ENCODE assay signal across 10 cellular contexts in the genomic region with DNA sequence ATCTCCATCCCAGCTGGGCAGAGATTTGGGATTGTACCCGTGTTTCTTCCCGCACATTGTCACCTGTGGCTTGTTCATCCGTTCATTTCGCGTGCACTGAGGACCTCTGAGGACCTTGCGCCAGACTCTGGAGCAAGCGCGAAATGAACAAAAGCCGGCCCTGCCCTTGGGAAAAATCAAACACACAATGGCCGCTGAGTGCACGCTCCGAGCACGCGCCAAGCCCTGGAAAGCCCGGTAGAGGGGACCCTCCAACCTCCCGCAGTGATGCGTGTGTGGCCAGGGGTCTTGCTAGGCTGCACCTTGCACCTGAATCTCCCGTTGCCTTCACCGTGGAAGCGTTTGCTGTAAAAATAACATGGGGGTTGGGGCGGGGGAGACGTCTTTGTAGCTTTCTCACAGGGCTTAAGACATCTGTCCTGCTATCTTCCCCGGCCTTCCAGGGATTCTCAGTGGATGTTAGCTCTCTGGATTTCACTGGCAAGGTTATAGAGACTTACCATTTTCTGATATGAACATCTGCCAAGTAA. TPM values are rescaled to one million over a fixed set of nuclear protein-coding genes. Genes with fewer than 3 reads are reported as not detected.
DNase-seq lines count a peak whose midpoint lies in the region; ATAC-seq and TF ChIP-seq lines count a peak whose summit lies in the region.
"Had no signal": no experiment of that assay in that cellular context is flagged by ENCODE, and none has a peak within 500 bp of the region (broad histone marks: within the 10 kb centered on the region; RNA-seq: fewer than 3 reads in every experiment).

No MANE protein-coding gene starts in this region.

- no peak overlapping the region for H3K27ac ChIP-seq in BLaER1 treated with 17β-estradiol and CSF1 and Interleukin-3, amounts not matched to agents 10 nM and 100 nM
- H3K27ac ChIP-seq in HUES6 (ENCODE audit: low read depth, low read length): no peak overlapping the region
- peak overlapping the region in 1 of 59 donors; percentile 10 for H3K27ac ChIP-seq in dorsolateral prefrontal cortex
- H3K27ac ChIP-seq: psoas muscle had no signal

- no peak overlapping the region for H3K9ac ChIP-seq in BLaER1 treated with 17β-estradiol and CSF1 and Interleukin-3, amounts not matched to agents 10 nM and 100 nM
- no peak overlapping the region for H3K9ac ChIP-seq in HUES6 (ENCODE audit: low read length)

- H3K4me2 ChIP-seq in BLaER1 treated with 17β-estradiol and CSF1 and Interleukin-3, amounts not matched to agents 10 nM and 100 nM: peak overlapping the region in 6 of 11 experiments; percentile 77 to 91 (median 84); a peak in 8 of 22 replicates

- peaks cover 0 to 12% of the 10 kb centered on the region in 2 donors for H3K4me1 Mint-ChIP-seq in natural killer cell

- DNase-seq in dorsolateral prefrontal cortex (peak in 1 of 10 donors; percentile 14), natural killer cell (no peak), D341Med (ENCODE audit: low spot score) (no peak), inferior parietal cortex (ENCODE audit: extremely low spot score) (no peak)
- DNase-seq: NCI-H82 had no signal

- TF ChIP-seq CTCF in dorsolateral prefrontal cortex (IDR thresholded peaks at IDR 0.05 in 54 of 56, conservative IDR thresholded peaks at IDR 0.05 in 2 of 56; ENCODE audit: low read depth in 1 of 56, partially characterized antibody in 56 of 56) (no peak), natural killer cell (IDR thresholded peaks at IDR 0.05) (no peak)

- peak overlapping the region; percentile 47 for H3K4me3 Mint-ChIP-seq in natural killer cell

- H3K4me3 ChIP-seq in BLaER1 treated with 17β-estradiol and CSF1 and Interleukin-3, amounts not matched to agents 10 nM and 100 nM: peak overlapping the region in 2 of 10 experiments; percentile 60 to 69; a peak in 3 of 20 replicates
- H3K4me3 ChIP-seq in HUES6 (ENCODE audit: low read depth, low read length): peak overlapping the region; percentile 58; the same call in 1 of the 2 replicates
- H3K4me3 ChIP-seq in dorsolateral prefrontal cortex: peak overlapping the region in 44 of 59 donors; percentile 7 to 69 (median 56)

- intact Hi-C loops in dorsolateral prefrontal cortex (cut with DNase I): loop anchor here (5.0 kb wide), 2 partner anchors 74 to 161 kb away; a partner anchor contains a TSS
- intact Hi-C loops in natural killer cell (cut with micrococcal nuclease): loop anchor here (2.0 kb wide), 2 partner anchors 73 to 277 kb away; a partner anchor contains a TSS

- peaks cover 22 to 43% (median 33%) of the 10 kb centered on the region in 11 experiments for H3K27me3 ChIP-seq in BLaER1 treated with 17β-estradiol and CSF1 and Interleukin-3, amounts not matched to agents 10 nM and 100 nM
- H3K27me3 ChIP-seq in HUES6 (ENCODE audit: control insufficient read depth, insufficient read depth, low read length): peaks cover 7% of the 10 kb centered on the region; the same call in 1 of the 2 replicates
- no peaks in the 10 kb centered on the region for H3K27me3 ChIP-seq in dorsolateral prefrontal cortex

- ATAC-seq in natural killer cell (no peak), HG03571 (IDR thresholded peaks at IDR 0.05; ENCODE audit: unreplicated experiment) (no peak), HG03097 (IDR thresholded peaks at IDR 0.05; ENCODE audit: low FRiP score, unreplicated experiment) (no peak)

- no peaks in the 10 kb centered on the region for H3K9me3 Mint-ChIP-seq in natural killer cell

- H3K36me3 ChIP-seq in BLaER1 treated with 17β-estradiol and CSF1 and Interleukin-3, amounts not matched to agents 10 nM and 100 nM: peaks cover 0 to 13% (median 4%) of the 10 kb centered on the region in 11 experiments; a peak in 9 of 22 replicates
- no peaks in the 10 kb centered on the region for H3K36me3 ChIP-seq in HUES6 (ENCODE audit: control insufficient read depth, insufficient read depth, low read length)

- H3K36me3 Mint-ChIP-seq in natural killer cell: no peaks in the 10 kb centered on the region

- no peaks in the 10 kb centered on the region for H3K9me3 ChIP-seq in BLaER1 treated with 17β-estradiol and CSF1 and Interleukin-3, amounts not matched to agents 10 nM and 100 nM (replicated peaks in 1 of 11)
- no peaks in the 10 kb centered on the region for H3K9me3 ChIP-seq in HUES6 (ENCODE audit: control insufficient read depth, insufficient read depth, low read depth, low read length)
- H3K9me3 ChIP-seq: psoas muscle had no signal

- no peak overlapping the region for H3K27ac Mint-ChIP-seq in natural killer cell

- H3K27me3 Mint-ChIP-seq in natural killer cell (ENCODE audit: low read depth in 2 of 2): no peaks in the 10 kb centered on the region

- H4K20me1 ChIP-seq in BLaER1 treated with 17β-estradiol and CSF1 and Interleukin-3, amounts not matched to agents 10 nM and 100 nM: peaks cover 0 to 27% (median 7%) of the 10 kb centered on the region in 11 experiments; a peak in 7 of 22 replicates

- H3K4me1 ChIP-seq in BLaER1 treated with 17β-estradiol and CSF1 and Interleukin-3, amounts not matched to agents 10 nM and 100 nM: peaks cover 0 to 12% (median 7%) of the 10 kb centered on the region in 10 experiments; a peak in 14 of 20 replicates
- peaks cover 3% of the 10 kb centered on the region; the same call in 1 of the 2 replicates for H3K4me1 ChIP-seq in HUES6 (ENCODE audit: control insufficient read depth, insufficient read depth, low read length)

RNA-seq across cellular contexts. Expression of a gene that starts 37.4 kb away (rescaled TPM):
- total RNA-seq in dorsolateral prefrontal cortex (10 to 100 TPM in 119 of 120 experiments, 1 to 10 TPM in 1; 9.8 to 20.4 (median 15.0) TPM), natural killer cell (10 to 100 TPM; 14.6 to 18.2 (median 17.2) TPM)
